17 cellular contexts compared by ENCODE assay signal in genomic region chr21:42195378-42196031, GRCh38. TPM values are rescaled to one million over a fixed set of nuclear protein-coding genes. Genes with fewer than 3 reads are reported as not detected.
A peak's percentile ranks its signal among the peaks of the same experiment; 100 is the strongest.
DNase-seq lines count a peak whose midpoint lies in the region; ATAC-seq and TF ChIP-seq lines count a peak whose summit lies in the region.
"Had no signal": no experiment of that assay in that cellular context is flagged by ENCODE, and none has a peak within 500 bp of the region (broad histone marks: within the 10 kb centered on the region; RNA-seq: fewer than 3 reads in every experiment).

No MANE protein-coding gene starts in this region.

- peak overlapping the region; percentile 15 to 84 (median 42) for H3K27ac Mint-ChIP-seq in naive thymus-derived CD8-positive, alpha-beta T cell
- H3K27ac Mint-ChIP-seq: stimulated activated naive CD8-positive, alpha-beta T cell treated with anti-CD3 and anti-CD28 coated beads, Interleukin-15, Interleukin-2, amounts not matched to agents 100 ng/mL and 50 ng/mL, for 24 hours had no signal

- DNase-seq in EL, result peak; percentile 22
- peak; percentile 98 for DNase-seq in MV-4-11 (lab: John Stamatoyannopoulos, UW)
- DNase-seq in choroid plexus epithelial cell (ENCODE audit: low read depth), result peak; percentile 96
- DNase-seq in naive thymus-derived CD8-positive, alpha-beta T cell, result no peak
- DNase-seq in posterior cingulate gyrus, result no peak
- DNase-seq: activated CD4-positive, alpha-beta T cell treated with anti-CD3 and anti-CD28 coated beads, Interleukin-2, amount 50 U/mL, for 4 hours; activated naive CD4-positive, alpha-beta T cell treated with Interleukin-2 at 50 U/mL for 16 hours; glutamatergic neuron; NCI-H1105; NCI-H524; ovary; stimulated activated CD4-positive, alpha-beta T cell treated with anti-CD3 and anti-CD28 coated beads, Interleukin-2, amount 100 ng/mL, for 48 hours had no signal

- TF ChIP-seq CTCF in choroid plexus epithelial cell (conservative IDR thresholded peaks at IDR 0.05; ENCODE audit: low read depth, low read length), result no peak

- no peak overlapping the region for H3K4me3 ChIP-seq in choroid plexus epithelial cell (ENCODE audit: low read depth, low read length)
- H3K4me3 ChIP-seq: ovary, SK-N-MC had no signal

- POLR2A ChIA-PET in naive thymus-derived CD8-positive, alpha-beta T cell (lab: Charles Lee), result no interaction called here

- intact Hi-C loops in posterior cingulate gyrus (cut with DNase I), result no loop called here

- H3K36me3 Mint-ChIP-seq in naive thymus-derived CD8-positive, alpha-beta T cell, result no peaks in the 10 kb centered on the region

- no peaks in the 10 kb centered on the region for H3K9me3 Mint-ChIP-seq in naive thymus-derived CD8-positive, alpha-beta T cell
- H3K9me3 Mint-ChIP-seq: stimulated activated naive CD8-positive, alpha-beta T cell treated with anti-CD3 and anti-CD28 coated beads, Interleukin-15, Interleukin-2, amounts not matched to agents 100 ng/mL and 50 ng/mL, for 24 hours had no signal

- H3K4me1 Mint-ChIP-seq in naive thymus-derived CD8-positive, alpha-beta T cell, result peaks cover 45 to 85% (median 83%) of the 10 kb centered on the region in 4 donors

- peak overlapping the region in 1 of 10 donors; percentile 36 for H3K4me3 Mint-ChIP-seq in naive thymus-derived CD8-positive, alpha-beta T cell
- H3K4me3 Mint-ChIP-seq: stimulated activated naive CD8-positive, alpha-beta T cell treated with anti-CD3 and anti-CD28 coated beads, Interleukin-15, Interleukin-2, amounts not matched to agents 100 ng/mL and 50 ng/mL, for 24 hours had no signal

- no peak for ATAC-seq in naive thymus-derived CD8-positive, alpha-beta T cell
- no peak for ATAC-seq in GM18907 (IDR thresholded peaks at IDR 0.05; ENCODE audit: unreplicated experiment)
- ATAC-seq in HG02840 (IDR thresholded peaks at IDR 0.05; ENCODE audit: low FRiP score, unreplicated experiment), result no peak
- ATAC-seq in HG03135 (IDR thresholded peaks at IDR 0.05; ENCODE audit: unreplicated experiment), result no peak

- H3K27me3 Mint-ChIP-seq in naive thymus-derived CD8-positive, alpha-beta T cell, result no peaks in the 10 kb centered on the region
- H3K27me3 Mint-ChIP-seq: stimulated activated naive CD8-positive, alpha-beta T cell treated with anti-CD3 and anti-CD28 coated beads, Interleukin-15, Interleukin-2, amounts not matched to agents 100 ng/mL and 50 ng/mL, for 24 hours had no signal

RNA-seq across cellular contexts. Expression of gene ABCG1, which starts 23.4 kb away (rescaled TPM):
- 1 to 10 TPM in 1 of 2 experiments, under 1 TPM in 1; 0.93 to 1.4 TPM for total RNA-seq in naive thymus-derived CD8-positive, alpha-beta T cell
- polyA plus RNA-seq in naive thymus-derived CD8-positive, alpha-beta T cell, result 10 to 100 TPM; 11.2 to 17.5 (median 11.9) TPM

Comparison
In these comparisons a context has a peak if more than half of its experiments do, and no peak if none do; other contexts are left out.
1. DNase-seq: peak in EL (single experiment), MV-4-11 (single experiment) and choroid plexus epithelial cell (single experiment); none in naive thymus-derived CD8-positive, alpha-beta T cell (0 of 10) and posterior cingulate gyrus (0 of 10).